In genomic region chr9:16356196-16356765, GRCh38 we compare ENCODE assay signal across 16 cellular contexts.
A peak's percentile ranks its signal among the peaks of the same experiment; 100 is the strongest.
DNase-seq lines count a peak whose midpoint lies in the region; ATAC-seq lines count a peak whose summit lies in the region.
"Had no signal": no experiment of that assay in that cellular context is flagged by ENCODE, and none has a peak within 500 bp of the region (broad histone marks: within the 10 kb centered on the region; RNA-seq: fewer than 3 reads in every experiment).

No MANE protein-coding gene starts in this region.

- peak; percentile 19 for ATAC-seq in sciatic nerve
- ATAC-seq: A549, HepG2 had no signal

- DNase-seq in activated CD8-positive, alpha-beta memory T cell treated with anti-CD3 and anti-CD28 coated beads for 24 hours, result peak; percentile 4
- no peak for DNase-seq in activated CD8-positive, alpha-beta memory T cell treated with anti-CD3 and anti-CD28 coated beads, Interleukin-2, amount 50 U/mL, for 48 hours
- DNase-seq in islet precursor cell, result peak; percentile 39
- no peak for DNase-seq in sciatic nerve (ENCODE audit: low spot score)
- no peak for DNase-seq in dermis blood vessel endothelial cell
- no peak for DNase-seq in stimulated activated CD4-positive, alpha-beta T cell treated with anti-CD3 and anti-CD28 coated beads, Interleukin-1b, Interleukin-23, amount 100 ng/mL, for 48 hours
- DNase-seq in activated CD4-positive, alpha-beta T cell treated with anti-CD3 and anti-CD28 coated beads for 48 hours, result no peak
- DNase-seq: AML-193; CD4-positive, alpha-beta memory T cell; DMS153; DMS79; GDM1; GOT3; H7 had no signal

- intact Hi-C loops in sciatic nerve (cut with DNase I), result no loop called here

Comparison
In these comparisons a context has a peak if more than half of its experiments do, and no peak if none do; other contexts are left out.
1. DNase-seq: peak in activated CD8-positive, alpha-beta memory T cell treated with anti-CD3 and anti-CD28 coated beads for 24 hours (single experiment) and islet precursor cell (single experiment); none in activated CD8-positive, alpha-beta memory T cell treated with anti-CD3 and anti-CD28 coated beads, Interleukin-2, amount 50 U/mL, for 48 hours (single experiment), sciatic nerve (single experiment), dermis blood vessel endothelial cell (single experiment), stimulated activated CD4-positive, alpha-beta T cell treated with anti-CD3 and anti-CD28 coated beads, Interleukin-1b, Interleukin-23, amount 100 ng/mL, for 48 hours (single experiment) and activated CD4-positive, alpha-beta T cell treated with anti-CD3 and anti-CD28 coated beads for 48 hours (single experiment).